ENCODE assay signal across 9 cellular contexts in genomic region chr15:99504071-99504822, GRCh38.
A peak's percentile ranks its signal among the peaks of the same experiment; 100 is the strongest.
DNase-seq lines count a peak whose midpoint lies in the region; ATAC-seq, FAIRE-seq and TF ChIP-seq lines count a peak whose summit lies in the region.
"Had no signal": no experiment of that assay in that cellular context is flagged by ENCODE, and none has a peak within 500 bp of the region (broad histone marks: within the 10 kb centered on the region; RNA-seq: fewer than 3 reads in every experiment).

No MANE protein-coding gene starts in this region.

- peak overlapping the region; percentile 78 for H3K9ac ChIP-seq in GM12878 (ENCODE audit: control insufficient read depth, insufficient read depth, low read length)

- no peak for TF ChIP-seq POLR2A in GM12891 (IDR thresholded peaks at IDR 0.05; ENCODE audit: low read depth, low read length)
- no peak for TF ChIP-seq POLR2A in GM12878 (IDR thresholded peaks at IDR 0.05; ENCODE audit: low read depth, low read length)
- TF ChIP-seq POLR2A in tibial nerve (IDR thresholded peaks at IDR 0.05): no peak

- CTCF ChIA-PET in GM12878 (lab: Yijun Ruan, JAX): interaction anchor here (0.9 to 3.8 kb wide), 9 partner anchors 8 to 223 kb away, joined by 3 to 38 read pairs (median 3); no protein-coding TSS in a partner anchor

- H3K9me3 ChIP-seq in GM12878 (replicated peaks; ENCODE audit: control insufficient read depth, insufficient read depth, low read length) (peaks cover 4% of the 10 kb centered on the region; the same call in 2 of the 3 replicates), tibial nerve (no peaks in the 10 kb centered on the region)

- H4K20me1 ChIP-seq in GM12878 (ENCODE audit: control insufficient read depth, insufficient read depth): no peaks in the 10 kb centered on the region

- POLR2A ChIA-PET in GM12878 (lab: Charles Lee): interaction anchor here (1.0 to 3.8 kb wide), 4 partner anchors 8 to 63 kb away, joined by 3 to 48 read pairs (median 8); no protein-coding TSS in a partner anchor

- peak overlapping the region; percentile 82 for H3K4me2 ChIP-seq in GM12878 (ENCODE audit: control insufficient read depth, insufficient read depth)

- RAD21 ChIA-PET in GM12878 (lab: Charles Lee; ENCODE audit: unreplicated experiment): interaction anchor here (0.6 to 4.8 kb wide), 10 partner anchors 8 to 231 kb away, joined by 3 to 84 read pairs (median 6); partner anchors contain the start of gene MEF2A

- H3K27me3 ChIP-seq in GM12878 (replicated peaks in 1 of 2; ENCODE audit: control insufficient read depth in 2 of 2, insufficient read depth in 2 of 2, low read length in 1 of 2) (no peaks in the 10 kb centered on the region), tibial nerve (no peaks in the 10 kb centered on the region)

- H3K36me3 ChIP-seq in GM12878 (ENCODE audit: control insufficient read depth in 2 of 2, insufficient read depth in 2 of 2, low read length in 1 of 2) (no peaks in the 10 kb centered on the region), tibial nerve (no peaks in the 10 kb centered on the region)

- H3K27ac ChIP-seq in GM12878 (ENCODE audit: control insufficient read depth, insufficient read depth): peak overlapping the region; percentile 95
- peak overlapping the region in 2 of 4 donors; percentile 6 to 23 for H3K27ac ChIP-seq in tibial nerve

- BruUV-seq in GM12878 (replicated peaks; lab: Mats Ljungman, UMichigan): no TSS peak

- intact Hi-C loops in GM12878 (cut with micrococcal nuclease; ENCODE audit: unreplicated experiment): loop anchor here (1.0 to 5.0 kb wide), 4 partner anchors 8 to 232 kb away; no protein-coding TSS in a partner anchor

- 3% methylated on average over 9 of the region's 9 CpGs for WGBS in GM12878 (ENCODE audit: insufficient coverage, insufficient replicate concordance, low lambda C conversion rate, missing lambda C conversion rate)
- WGBS in tibial nerve, 2 donors: 85 to 90% methylated on average over 8 to 9 of the region's 9 CpGs

- H3K79me2 ChIP-seq in GM12878 (ENCODE audit: control insufficient read depth, insufficient read depth, low read length): peaks cover 3% of the 10 kb centered on the region

- in situ Hi-C loops in GM12878 (cut with MboI): loop anchor here (25.0 kb wide), 1 partner anchor 1433 kb away; no protein-coding TSS in a partner anchor

- SMC1A ChIA-PET in GM12878 (lab: Charles Lee; ENCODE audit: uncharacterized antibody, unreplicated experiment): interaction anchor here (0.8 to 4.9 kb wide), 19 partner anchors 8 to 230 kb away, joined by 3 to 92 read pairs (median 5); no protein-coding TSS in a partner anchor

- ATAC-seq in GM21381 (IDR thresholded peaks at IDR 0.05; ENCODE audit: unreplicated experiment) (peak; percentile 18), HG03439 (IDR thresholded peaks at IDR 0.05; ENCODE audit: unreplicated experiment) (peak; percentile 20), GM12878 (peak; percentile 61)

- DNase-seq in GM12891 (ENCODE audit: insufficient read length, low spot score) (no peak), GM12878 (ENCODE audit: low read depth, low spot score) (no peak), SKM-1 (lab: John Stamatoyannopoulos, UW; ENCODE audit: unreplicated experiment) (no peak), glomerular visceral epithelial cell (ENCODE audit: extremely low spot score) (no peak), tibial nerve (ENCODE audit: low spot score in 2 of 2) (no peak), NCI-H1436 treated with DMSO at 0.1 percent for 48 hours (lab: John Stamatoyannopoulos, UW) (no peak)
- DNase-seq: NCI-H446 treated with DMSO at 0.1 percent for 48 hours had no signal

- H3K4me1 ChIP-seq in GM12878 (ENCODE audit: control insufficient read depth, insufficient read depth, low read length) (peaks cover 73% of the 10 kb centered on the region), tibial nerve (peaks cover 0 to 25% (median 3%) of the 10 kb centered on the region in 4 donors)

- H2AFZ ChIP-seq in GM12878 (ENCODE audit: control insufficient read depth, low read depth, low read length): peak overlapping the region; percentile 43; the same call in 1 of the 2 replicates

- TF ChIP-seq RAD21 in GM12878 (IDR thresholded peaks at IDR 0.05; ENCODE audit: insufficient read depth, low read depth, low read length): no peak

- peak; percentile 36 to 55; a peak in 2 of 4 replicates for TF ChIP-seq EP300 in GM12878 (IDR thresholded peaks at IDR 0.05; ENCODE audit: borderline replicate concordance in 1 of 2, control insufficient read depth in 1 of 2, low read depth in 2 of 2, low read length in 2 of 2)
- no peak for TF ChIP-seq EP300 in tibial nerve (IDR thresholded peaks at IDR 0.05)

- TF ChIP-seq CTCF in GM12878 (IDR thresholded peaks at IDR 0.05 in 2 of 3, conservative IDR thresholded peaks at IDR 0.05 in 1 of 3; ENCODE audit: control insufficient read depth in 2 of 3, extremely low read depth in 1 of 3, insufficient read depth in 1 of 3, low read depth in 3 of 3, low read length in 3 of 3) (no peak), tibial nerve (IDR thresholded peaks at IDR 0.05) (no peak)

- H3K4me3 ChIP-seq in GM12878 (peak overlapping the region; percentile 33; the same call in 1 of the 2 replicates), tibial nerve (no peak overlapping the region)

- FAIRE-seq in GM12891 (lab: Jason Lieb, UNC) (peak; percentile 92), GM12878 (lab: Jason Lieb, UNC) (no peak)

TF ChIP-seq in GM12891, 5 proteins besides CTCF, POLR2A, EP300 and RAD21:
- TF ChIP-seq SPI1 (IDR thresholded peaks at IDR 0.05; ENCODE audit: low read depth, low read length) (peak; percentile 72), PAX5 (IDR thresholded peaks at IDR 0.05; ENCODE audit: insufficient read depth, low read length, severe bottlenecking) (no peak), POU2F2 (IDR thresholded peaks at IDR 0.05; ENCODE audit: low read depth, low read length) (0 out of 2 replicates have a peak, but pooled peaks have one; percentile 78)

TF ChIP-seq in GM12878, 131 proteins besides CTCF, POLR2A, EP300 and RAD21 (continues in another document):
- TF ChIP-seq CREM (IDR thresholded peaks at IDR 0.05; ENCODE audit: low read depth) (peak; percentile 62; the same call in 1 of the 2 replicates), EED (IDR thresholded peaks at IDR 0.05; ENCODE audit: low read depth) (peak; percentile 90), CHD4 (IDR thresholded peaks at IDR 0.05) (no peak), HDAC6 (IDR thresholded peaks at IDR 0.05; ENCODE audit: unreplicated experiment) (no peak), REST (IDR thresholded peaks at IDR 0.05; ENCODE audit: low read depth, low read length) (no peak), RUNX3 (IDR thresholded peaks at IDR 0.05; ENCODE audit: low read length) (no peak), MYC (IDR thresholded peaks at IDR 0.05; ENCODE audit: insufficient read depth, insufficient read length, insufficient replicate concordance, low read length, severe bottlenecking) (no peak), IRF5 (IDR thresholded peaks at IDR 0.05; ENCODE audit: borderline replicate concordance) (no peak), STAT3 (IDR thresholded peaks at IDR 0.05; ENCODE audit: low read depth, low read length) (no peak), KAT2A (conservative IDR thresholded peaks at IDR 0.05; ENCODE audit: control insufficient read depth, low read depth, low read length) (no peak), ELK1 (IDR thresholded peaks at IDR 0.05; ENCODE audit: low read depth, low read length) (no peak), RB1 (IDR thresholded peaks at IDR 0.05; ENCODE audit: borderline replicate concordance) (no peak), BMI1 (IDR thresholded peaks at IDR 0.05; ENCODE audit: borderline replicate concordance) (no peak)
